ENCODE assay signal across 8 cellular contexts in genomic region chr19:8831373-8831772, GRCh38. TPM values are rescaled to one million over a fixed set of nuclear protein-coding genes. Genes with fewer than 3 reads are reported as not detected.
DNase-seq lines count a peak whose midpoint lies in the region; ATAC-seq and TF ChIP-seq lines count a peak whose summit lies in the region.

No MANE protein-coding gene starts in this region.

- H3K36me3 ChIP-seq in OCI-LY1 (ENCODE audit: insufficient read depth, low read length): peaks cover 4% of the 10 kb centered on the region; the same call in 1 of the 2 replicates
- H3K36me3 ChIP-seq in parathyroid adenoma (ENCODE audit: control insufficient read depth, insufficient read depth, low read length): no peaks in the 10 kb centered on the region

- peak overlapping the region; percentile 83 for H3K4me2 ChIP-seq in OCI-LY1 (ENCODE audit: low read length)
- H3K4me2 ChIP-seq in parathyroid adenoma (ENCODE audit: low read length): peak overlapping the region; percentile 86

- no peaks in the 10 kb centered on the region for H3K4me1 Mint-ChIP-seq in endothelial cell (ENCODE audit: unreplicated experiment)

- DNase-seq in D341Med (ENCODE audit: low spot score): peak; percentile 52
- no peak for DNase-seq in endothelial cell (ENCODE audit: low spot score)
- DNase-seq in activated gamma-delta T cell treated with Interleukin-2 at 50 U/mL for 16 hours: no peak
- no peak for DNase-seq in dermis blood vessel endothelial cell
- no peak for DNase-seq in NCI-H2107 (lab: John Stamatoyannopoulos, UW)

- peaks cover 9% of the 10 kb centered on the region for H3K4me1 ChIP-seq in OCI-LY1 (ENCODE audit: insufficient read depth, low read length, severe bottlenecking)
- no peaks in the 10 kb centered on the region for H3K4me1 ChIP-seq in parathyroid adenoma

- H3K9ac ChIP-seq in OCI-LY1 (ENCODE audit: low read length) (peak overlapping the region; percentile 76), parathyroid adenoma (no peak overlapping the region)

- H3K9me3 ChIP-seq in OCI-LY1 (ENCODE audit: low read length) (no peaks in the 10 kb centered on the region), parathyroid adenoma (ENCODE audit: control insufficient read depth, low read length) (no peaks in the 10 kb centered on the region)

- H3K9me3 Mint-ChIP-seq in endothelial cell (ENCODE audit: unreplicated experiment): peaks cover 49% of the 10 kb centered on the region

- peak overlapping the region; percentile 15 for H3K4me3 Mint-ChIP-seq in endothelial cell (ENCODE audit: unreplicated experiment)

- TF ChIP-seq CTCF in OCI-LY1 (IDR thresholded peaks at IDR 0.05; ENCODE audit: low read length) (no peak), endothelial cell (IDR thresholded peaks at IDR 0.05; ENCODE audit: unreplicated experiment) (no peak), parathyroid adenoma (IDR thresholded peaks at IDR 0.05) (no peak)

- H2AFZ ChIP-seq in OCI-LY1 (ENCODE audit: low read length): no peak overlapping the region
- H2AFZ ChIP-seq in parathyroid adenoma: peak overlapping the region; percentile 94

- peak overlapping the region; percentile 75 for H3K4me3 ChIP-seq in OCI-LY1 (ENCODE audit: low read depth, low read length, poor library complexity, severe bottlenecking)
- peak overlapping the region; percentile 88 for H3K4me3 ChIP-seq in parathyroid adenoma (ENCODE audit: low read depth, low read length)

- no peaks in the 10 kb centered on the region for H3K79me2 ChIP-seq in OCI-LY1 (ENCODE audit: insufficient read depth, low read length)
- peaks cover 3% of the 10 kb centered on the region for H3K79me2 ChIP-seq in parathyroid adenoma

- no peaks in the 10 kb centered on the region for H4K20me1 ChIP-seq in OCI-LY1 (ENCODE audit: insufficient read depth, low read length)

- no peak for ATAC-seq in HG03045 (IDR thresholded peaks at IDR 0.05; ENCODE audit: unreplicated experiment)

- no peaks in the 10 kb centered on the region for H3K9me2 ChIP-seq in OCI-LY1 (ENCODE audit: low read depth, low read length)

- no peak overlapping the region for H3K27ac Mint-ChIP-seq in endothelial cell (ENCODE audit: unreplicated experiment)

- peaks cover 15% of the 10 kb centered on the region for H3K36me3 Mint-ChIP-seq in endothelial cell (ENCODE audit: low read depth, unreplicated experiment)

- no peaks in the 10 kb centered on the region for H3K27me3 ChIP-seq in OCI-LY1 (ENCODE audit: insufficient read depth, low read length)
- no peaks in the 10 kb centered on the region for H3K27me3 ChIP-seq in parathyroid adenoma (ENCODE audit: control insufficient read depth, insufficient read depth, low read length)

- H3F3A ChIP-seq in OCI-LY1 (ENCODE audit: insufficient read depth, low read length): no peaks in the 10 kb centered on the region

- H3K27me3 Mint-ChIP-seq in endothelial cell (ENCODE audit: unreplicated experiment): peaks cover 10% of the 10 kb centered on the region

- H3K27ac ChIP-seq in OCI-LY1 (ENCODE audit: low read depth, low read length, poor library complexity, severe bottlenecking) (peak overlapping the region; percentile 25), parathyroid adenoma (peak overlapping the region; percentile 97)

RNA-seq across cellular contexts. Expression of gene ZNF558, which starts 0.7 kb away (rescaled TPM):
- total RNA-seq in endothelial cell (ENCODE audit: unreplicated experiment) (not detected), dermis blood vessel endothelial cell (1.8 and 5.1 TPM in 2 replicates)

RNA-seq across cellular contexts. Expression of gene MBD3L1, which starts 0.8 kb away (rescaled TPM):
- not detected for total RNA-seq in endothelial cell (ENCODE audit: unreplicated experiment)
- not detected in 2 replicates for total RNA-seq in dermis blood vessel endothelial cell
